ENCODE assay signal across 1 cellular context in the genomic region with DNA sequence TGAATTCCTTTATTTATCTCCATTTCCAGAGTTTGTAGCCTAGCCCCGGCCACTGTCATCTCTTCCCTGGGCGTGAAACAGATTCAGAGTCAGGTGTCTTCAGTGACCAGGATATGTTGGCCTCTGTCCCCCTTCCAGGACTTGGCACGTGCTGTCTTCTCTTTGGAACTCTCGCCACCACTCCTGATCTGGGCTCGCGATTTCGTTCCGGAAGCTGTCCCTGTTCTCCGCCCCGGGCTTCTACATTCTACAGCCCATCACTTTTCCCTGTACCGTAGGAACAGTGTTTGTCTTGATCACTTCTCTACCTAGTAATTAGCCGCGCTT.
A peak's percentile ranks its signal among the peaks of the same experiment; 100 is the strongest.
TF ChIP-seq lines count a peak whose summit lies in the region.

No MANE protein-coding gene starts in this region.

TF ChIP-seq in HepG2, 621 proteins besides CTCF, POLR2A, EP300 and RAD21 (continues in another document):
- TF ChIP-seq TOE1 (CRISPR knock-in tag; IDR thresholded peaks at IDR 0.05) (no peak), WIZ (CRISPR knock-in tag; IDR thresholded peaks at IDR 0.05) (peak; percentile 34; the same call in 1 of the 2 replicates), CBFB (CRISPR knock-in tag; IDR thresholded peaks at IDR 0.05) (0 out of 2 replicates have a peak, but pooled peaks have one; percentile 8), RBM39 (IDR thresholded peaks at IDR 0.05; ENCODE audit: low read depth, low read length, poor library complexity, severe bottlenecking) (no peak), KMT2B (CRISPR knock-in tag; IDR thresholded peaks at IDR 0.05) (no peak), ZNF558 (CRISPR knock-in tag; IDR thresholded peaks at IDR 0.05; ENCODE audit: borderline replicate concordance) (no peak), PPARG (CRISPR knock-in tag; conservative IDR thresholded peaks at IDR 0.05) (peak; percentile 72), ZFP36L1 (CRISPR knock-in tag; IDR thresholded peaks at IDR 0.05) (0 out of 2 replicates have a peak, but pooled peaks have one; percentile 17), ZBTB1 (CRISPR knock-in tag; IDR thresholded peaks at IDR 0.05; ENCODE audit: borderline replicate concordance) (no peak), RFXAP (CRISPR knock-in tag; IDR thresholded peaks at IDR 0.05; ENCODE audit: borderline replicate concordance) (0 out of 2 replicates have a peak, but pooled peaks have one; percentile 13), IKZF1 (IDR thresholded peaks at IDR 0.05) (no peak), CC2D1A (CRISPR knock-in tag; IDR thresholded peaks at IDR 0.05) (no peak), BRCA1 (CRISPR knock-in tag; IDR thresholded peaks at IDR 0.05) (no peak)
- TF ChIP-seq, protein P1, sequence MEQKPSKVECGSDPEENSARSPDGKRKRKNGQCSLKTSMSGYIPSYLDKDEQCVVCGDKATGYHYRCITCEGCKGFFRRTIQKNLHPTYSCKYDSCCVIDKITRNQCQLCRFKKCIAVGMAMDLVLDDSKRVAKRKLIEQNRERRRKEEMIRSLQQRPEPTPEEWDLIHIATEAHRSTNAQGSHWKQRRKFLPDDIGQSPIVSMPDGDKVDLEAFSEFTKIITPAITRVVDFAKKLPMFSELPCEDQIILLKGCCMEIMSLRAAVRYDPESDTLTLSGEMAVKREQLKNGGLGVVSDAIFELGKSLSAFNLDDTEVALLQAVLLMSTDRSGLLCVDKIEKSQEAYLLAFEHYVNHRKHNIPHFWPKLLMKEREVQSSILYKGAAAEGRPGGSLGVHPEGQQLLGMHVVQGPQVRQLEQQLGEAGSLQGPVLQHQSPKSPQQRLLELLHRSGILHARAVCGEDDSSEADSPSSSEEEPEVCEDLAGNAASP (CRISPR knock-in tag; IDR thresholded peaks at IDR 0.05; ENCODE audit: borderline replicate concordance), result no peak
- TF ChIP-seq, protein P2, sequence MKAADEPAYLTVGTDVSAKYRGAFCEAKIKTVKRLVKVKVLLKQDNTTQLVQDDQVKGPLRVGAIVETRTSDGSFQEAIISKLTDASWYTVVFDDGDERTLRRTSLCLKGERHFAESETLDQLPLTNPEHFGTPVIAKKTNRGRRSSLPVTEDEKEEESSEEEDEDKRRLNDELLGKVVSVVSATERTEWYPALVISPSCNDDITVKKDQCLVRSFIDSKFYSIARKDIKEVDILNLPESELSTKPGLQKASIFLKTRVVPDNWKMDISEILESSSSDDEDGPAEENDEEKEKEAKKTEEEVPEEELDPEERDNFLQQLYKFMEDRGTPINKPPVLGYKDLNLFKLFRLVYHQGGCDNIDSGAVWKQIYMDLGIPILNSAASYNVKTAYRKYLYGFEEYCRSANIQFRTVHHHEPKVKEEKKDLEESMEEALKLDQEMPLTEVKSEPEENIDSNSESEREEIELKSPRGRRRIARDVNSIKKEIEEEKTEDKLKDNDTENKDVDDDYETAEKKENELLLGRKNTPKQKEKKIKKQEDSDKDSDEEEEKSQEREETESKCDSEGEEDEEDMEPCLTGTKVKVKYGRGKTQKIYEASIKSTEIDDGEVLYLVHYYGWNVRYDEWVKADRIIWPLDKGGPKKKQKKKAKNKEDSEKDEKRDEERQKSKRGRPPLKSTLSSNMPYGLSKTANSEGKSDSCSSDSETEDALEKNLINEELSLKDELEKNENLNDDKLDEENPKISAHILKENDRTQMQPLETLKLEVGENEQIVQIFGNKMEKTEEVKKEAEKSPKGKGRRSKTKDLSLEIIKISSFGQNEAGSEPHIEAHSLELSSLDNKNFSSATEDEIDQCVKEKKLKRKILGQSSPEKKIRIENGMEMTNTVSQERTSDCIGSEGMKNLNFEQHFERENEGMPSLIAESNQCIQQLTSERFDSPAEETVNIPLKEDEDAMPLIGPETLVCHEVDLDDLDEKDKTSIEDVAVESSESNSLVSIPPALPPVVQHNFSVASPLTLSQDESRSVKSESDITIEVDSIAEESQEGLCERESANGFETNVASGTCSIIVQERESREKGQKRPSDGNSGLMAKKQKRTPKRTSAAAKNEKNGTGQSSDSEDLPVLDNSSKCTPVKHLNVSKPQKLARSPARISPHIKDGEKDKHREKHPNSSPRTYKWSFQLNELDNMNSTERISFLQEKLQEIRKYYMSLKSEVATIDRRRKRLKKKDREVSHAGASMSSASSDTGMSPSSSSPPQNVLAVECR (CRISPR knock-in tag; IDR thresholded peaks at IDR 0.05; ENCODE audit: borderline replicate concordance), result no peak
- TF ChIP-seq, protein P3, sequence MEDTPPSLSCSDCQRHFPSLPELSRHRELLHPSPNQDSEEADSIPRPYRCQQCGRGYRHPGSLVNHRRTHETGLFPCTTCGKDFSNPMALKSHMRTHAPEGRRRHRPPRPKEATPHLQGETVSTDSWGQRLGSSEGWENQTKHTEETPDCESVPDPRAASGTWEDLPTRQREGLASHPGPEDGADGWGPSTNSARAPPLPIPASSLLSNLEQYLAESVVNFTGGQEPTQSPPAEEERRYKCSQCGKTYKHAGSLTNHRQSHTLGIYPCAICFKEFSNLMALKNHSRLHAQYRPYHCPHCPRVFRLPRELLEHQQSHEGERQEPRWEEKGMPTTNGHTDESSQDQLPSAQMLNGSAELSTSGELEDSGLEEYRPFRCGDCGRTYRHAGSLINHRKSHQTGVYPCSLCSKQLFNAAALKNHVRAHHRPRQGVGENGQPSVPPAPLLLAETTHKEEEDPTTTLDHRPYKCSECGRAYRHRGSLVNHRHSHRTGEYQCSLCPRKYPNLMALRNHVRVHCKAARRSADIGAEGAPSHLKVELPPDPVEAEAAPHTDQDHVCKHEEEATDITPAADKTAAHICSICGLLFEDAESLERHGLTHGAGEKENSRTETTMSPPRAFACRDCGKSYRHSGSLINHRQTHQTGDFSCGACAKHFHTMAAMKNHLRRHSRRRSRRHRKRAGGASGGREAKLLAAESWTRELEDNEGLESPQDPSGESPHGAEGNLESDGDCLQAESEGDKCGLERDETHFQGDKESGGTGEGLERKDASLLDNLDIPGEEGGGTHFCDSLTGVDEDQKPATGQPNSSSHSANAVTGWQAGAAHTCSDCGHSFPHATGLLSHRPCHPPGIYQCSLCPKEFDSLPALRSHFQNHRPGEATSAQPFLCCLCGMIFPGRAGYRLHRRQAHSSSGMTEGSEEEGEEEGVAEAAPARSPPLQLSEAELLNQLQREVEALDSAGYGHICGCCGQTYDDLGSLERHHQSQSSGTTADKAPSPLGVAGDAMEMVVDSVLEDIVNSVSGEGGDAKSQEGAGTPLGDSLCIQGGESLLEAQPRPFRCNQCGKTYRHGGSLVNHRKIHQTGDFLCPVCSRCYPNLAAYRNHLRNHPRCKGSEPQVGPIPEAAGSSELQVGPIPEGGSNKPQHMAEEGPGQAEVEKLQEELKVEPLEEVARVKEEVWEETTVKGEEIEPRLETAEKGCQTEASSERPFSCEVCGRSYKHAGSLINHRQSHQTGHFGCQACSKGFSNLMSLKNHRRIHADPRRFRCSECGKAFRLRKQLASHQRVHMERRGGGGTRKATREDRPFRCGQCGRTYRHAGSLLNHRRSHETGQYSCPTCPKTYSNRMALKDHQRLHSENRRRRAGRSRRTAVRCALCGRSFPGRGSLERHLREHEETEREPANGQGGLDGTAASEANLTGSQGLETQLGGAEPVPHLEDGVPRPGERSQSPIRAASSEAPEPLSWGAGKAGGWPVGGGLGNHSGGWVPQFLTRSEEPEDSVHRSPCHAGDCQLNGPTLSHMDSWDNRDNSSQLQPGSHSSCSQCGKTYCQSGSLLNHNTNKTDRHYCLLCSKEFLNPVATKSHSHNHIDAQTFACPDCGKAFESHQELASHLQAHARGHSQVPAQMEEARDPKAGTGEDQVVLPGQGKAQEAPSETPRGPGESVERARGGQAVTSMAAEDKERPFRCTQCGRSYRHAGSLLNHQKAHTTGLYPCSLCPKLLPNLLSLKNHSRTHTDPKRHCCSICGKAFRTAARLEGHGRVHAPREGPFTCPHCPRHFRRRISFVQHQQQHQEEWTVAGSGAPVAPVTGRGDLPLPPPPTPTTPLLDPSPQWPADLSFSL (CRISPR knock-in tag; IDR thresholded peaks at IDR 0.05), result peak; percentile 64; the same call in 1 of the 2 replicates
- TF ChIP-seq, protein P4, sequence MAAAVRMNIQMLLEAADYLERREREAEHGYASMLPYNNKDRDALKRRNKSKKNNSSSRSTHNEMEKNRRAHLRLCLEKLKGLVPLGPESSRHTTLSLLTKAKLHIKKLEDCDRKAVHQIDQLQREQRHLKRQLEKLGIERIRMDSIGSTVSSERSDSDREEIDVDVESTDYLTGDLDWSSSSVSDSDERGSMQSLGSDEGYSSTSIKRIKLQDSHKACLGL (CRISPR knock-in tag; IDR thresholded peaks at IDR 0.05), result no peak
- TF ChIP-seq, protein P5, sequence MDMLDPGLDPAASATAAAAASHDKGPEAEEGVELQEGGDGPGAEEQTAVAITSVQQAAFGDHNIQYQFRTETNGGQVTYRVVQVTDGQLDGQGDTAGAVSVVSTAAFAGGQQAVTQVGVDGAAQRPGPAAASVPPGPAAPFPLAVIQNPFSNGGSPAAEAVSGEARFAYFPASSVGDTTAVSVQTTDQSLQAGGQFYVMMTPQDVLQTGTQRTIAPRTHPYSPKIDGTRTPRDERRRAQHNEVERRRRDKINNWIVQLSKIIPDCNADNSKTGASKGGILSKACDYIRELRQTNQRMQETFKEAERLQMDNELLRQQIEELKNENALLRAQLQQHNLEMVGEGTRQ (IDR thresholded peaks at IDR 0.05; ENCODE audit: low read depth, low read length), result no peak
- TF ChIP-seq, protein P5 (CRISPR knock-in tag; IDR thresholded peaks at IDR 0.05; ENCODE audit: borderline replicate concordance), result peak; percentile 62; the same call in 1 of the 2 replicates
- TF ChIP-seq, protein P6, sequence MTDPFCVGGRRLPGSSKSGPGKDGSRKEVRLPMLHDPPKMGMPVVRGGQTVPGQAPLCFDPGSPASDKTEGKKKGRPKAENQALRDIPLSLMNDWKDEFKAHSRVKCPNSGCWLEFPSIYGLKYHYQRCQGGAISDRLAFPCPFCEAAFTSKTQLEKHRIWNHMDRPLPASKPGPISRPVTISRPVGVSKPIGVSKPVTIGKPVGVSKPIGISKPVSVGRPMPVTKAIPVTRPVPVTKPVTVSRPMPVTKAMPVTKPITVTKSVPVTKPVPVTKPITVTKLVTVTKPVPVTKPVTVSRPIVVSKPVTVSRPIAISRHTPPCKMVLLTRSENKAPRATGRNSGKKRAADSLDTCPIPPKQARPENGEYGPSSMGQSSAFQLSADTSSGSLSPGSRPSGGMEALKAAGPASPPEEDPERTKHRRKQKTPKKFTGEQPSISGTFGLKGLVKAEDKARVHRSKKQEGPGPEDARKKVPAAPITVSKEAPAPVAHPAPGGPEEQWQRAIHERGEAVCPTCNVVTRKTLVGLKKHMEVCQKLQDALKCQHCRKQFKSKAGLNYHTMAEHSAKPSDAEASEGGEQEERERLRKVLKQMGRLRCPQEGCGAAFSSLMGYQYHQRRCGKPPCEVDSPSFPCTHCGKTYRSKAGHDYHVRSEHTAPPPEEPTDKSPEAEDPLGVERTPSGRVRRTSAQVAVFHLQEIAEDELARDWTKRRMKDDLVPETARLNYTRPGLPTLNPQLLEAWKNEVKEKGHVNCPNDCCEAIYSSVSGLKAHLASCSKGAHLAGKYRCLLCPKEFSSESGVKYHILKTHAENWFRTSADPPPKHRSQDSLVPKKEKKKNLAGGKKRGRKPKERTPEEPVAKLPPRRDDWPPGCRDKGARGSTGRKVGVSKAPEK (CRISPR knock-in tag; IDR thresholded peaks at IDR 0.05; ENCODE audit: borderline replicate concordance), result 0 out of 2 replicates have a peak, but pooled peaks have one; percentile 16
- TF ChIP-seq, protein P7, sequence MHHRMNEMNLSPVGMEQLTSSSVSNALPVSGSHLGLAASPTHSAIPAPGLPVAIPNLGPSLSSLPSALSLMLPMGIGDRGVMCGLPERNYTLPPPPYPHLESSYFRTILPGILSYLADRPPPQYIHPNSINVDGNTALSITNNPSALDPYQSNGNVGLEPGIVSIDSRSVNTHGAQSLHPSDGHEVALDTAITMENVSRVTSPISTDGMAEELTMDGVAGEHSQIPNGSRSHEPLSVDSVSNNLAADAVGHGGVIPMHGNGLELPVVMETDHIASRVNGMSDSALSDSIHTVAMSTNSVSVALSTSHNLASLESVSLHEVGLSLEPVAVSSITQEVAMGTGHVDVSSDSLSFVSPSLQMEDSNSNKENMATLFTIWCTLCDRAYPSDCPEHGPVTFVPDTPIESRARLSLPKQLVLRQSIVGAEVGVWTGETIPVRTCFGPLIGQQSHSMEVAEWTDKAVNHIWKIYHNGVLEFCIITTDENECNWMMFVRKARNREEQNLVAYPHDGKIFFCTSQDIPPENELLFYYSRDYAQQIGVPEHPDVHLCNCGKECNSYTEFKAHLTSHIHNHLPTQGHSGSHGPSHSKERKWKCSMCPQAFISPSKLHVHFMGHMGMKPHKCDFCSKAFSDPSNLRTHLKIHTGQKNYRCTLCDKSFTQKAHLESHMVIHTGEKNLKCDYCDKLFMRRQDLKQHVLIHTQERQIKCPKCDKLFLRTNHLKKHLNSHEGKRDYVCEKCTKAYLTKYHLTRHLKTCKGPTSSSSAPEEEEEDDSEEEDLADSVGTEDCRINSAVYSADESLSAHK (CRISPR knock-in tag; IDR thresholded peaks at IDR 0.05; ENCODE audit: borderline replicate concordance), result 0 out of 2 replicates have a peak, but pooled peaks have one; percentile 50
- TF ChIP-seq, protein P8, sequence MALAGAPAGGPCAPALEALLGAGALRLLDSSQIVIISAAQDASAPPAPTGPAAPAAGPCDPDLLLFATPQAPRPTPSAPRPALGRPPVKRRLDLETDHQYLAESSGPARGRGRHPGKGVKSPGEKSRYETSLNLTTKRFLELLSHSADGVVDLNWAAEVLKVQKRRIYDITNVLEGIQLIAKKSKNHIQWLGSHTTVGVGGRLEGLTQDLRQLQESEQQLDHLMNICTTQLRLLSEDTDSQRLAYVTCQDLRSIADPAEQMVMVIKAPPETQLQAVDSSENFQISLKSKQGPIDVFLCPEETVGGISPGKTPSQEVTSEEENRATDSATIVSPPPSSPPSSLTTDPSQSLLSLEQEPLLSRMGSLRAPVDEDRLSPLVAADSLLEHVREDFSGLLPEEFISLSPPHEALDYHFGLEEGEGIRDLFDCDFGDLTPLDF (CRISPR knock-in tag; IDR thresholded peaks at IDR 0.05), result no peak
- TF ChIP-seq, protein P9, sequence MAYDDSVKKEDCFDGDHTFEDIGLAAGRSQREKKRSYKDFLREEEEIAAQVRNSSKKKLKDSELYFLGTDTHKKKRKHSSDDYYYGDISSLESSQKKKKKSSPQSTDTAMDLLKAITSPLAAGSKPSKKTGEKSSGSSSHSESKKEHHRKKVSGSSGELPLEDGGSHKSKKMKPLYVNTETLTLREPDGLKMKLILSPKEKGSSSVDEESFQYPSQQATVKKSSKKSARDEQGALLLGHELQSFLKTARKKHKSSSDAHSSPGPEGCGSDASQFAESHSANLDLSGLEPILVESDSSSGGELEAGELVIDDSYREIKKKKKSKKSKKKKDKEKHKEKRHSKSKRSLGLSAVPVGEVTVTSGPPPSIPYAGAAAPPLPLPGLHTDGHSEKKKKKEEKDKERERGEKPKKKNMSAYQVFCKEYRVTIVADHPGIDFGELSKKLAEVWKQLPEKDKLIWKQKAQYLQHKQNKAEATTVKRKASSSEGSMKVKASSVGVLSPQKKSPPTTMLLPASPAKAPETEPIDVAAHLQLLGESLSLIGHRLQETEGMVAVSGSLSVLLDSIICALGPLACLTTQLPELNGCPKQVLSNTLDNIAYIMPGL (CRISPR knock-in tag; IDR thresholded peaks at IDR 0.05; ENCODE audit: borderline replicate concordance in 1 of 2, low read depth in 1 of 2), result no peak
- TF ChIP-seq, protein P10, sequence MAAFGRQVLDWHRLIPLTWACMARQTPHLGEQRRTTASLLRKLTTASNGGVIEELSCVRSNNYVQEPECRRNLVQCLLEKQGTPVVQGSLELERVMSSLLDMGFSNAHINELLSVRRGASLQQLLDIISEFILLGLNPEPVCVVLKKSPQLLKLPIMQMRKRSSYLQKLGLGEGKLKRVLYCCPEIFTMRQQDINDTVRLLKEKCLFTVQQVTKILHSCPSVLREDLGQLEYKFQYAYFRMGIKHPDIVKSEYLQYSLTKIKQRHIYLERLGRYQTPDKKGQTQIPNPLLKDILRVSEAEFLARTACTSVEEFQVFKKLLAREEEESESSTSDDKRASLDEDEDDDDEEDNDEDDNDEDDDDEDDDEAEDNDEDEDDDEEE (CRISPR knock-in tag; IDR thresholded peaks at IDR 0.05), result peak; percentile 81; the same call in 1 of the 2 replicates
